In the genomic region with DNA sequence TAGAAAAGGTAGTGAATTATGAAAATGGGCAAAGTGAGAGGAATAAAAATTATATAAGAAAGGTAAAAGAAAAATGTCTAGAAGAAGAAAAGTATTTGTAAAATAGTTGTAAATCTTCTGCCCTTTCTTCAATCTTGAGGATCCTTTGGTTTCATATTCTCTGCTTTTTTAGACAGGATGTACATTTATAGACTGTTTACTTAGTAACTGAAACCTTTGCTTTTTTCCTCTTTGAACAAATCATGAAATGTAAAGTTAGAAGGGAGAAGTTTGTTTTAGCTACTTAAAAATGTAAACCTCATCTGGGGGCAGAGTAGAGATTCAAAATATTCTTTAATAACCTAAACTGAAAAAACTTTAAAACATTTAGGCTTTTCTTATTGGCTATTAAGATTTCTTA, we compare ENCODE assay signal across 10 cellular contexts.
DNase-seq lines count a peak whose midpoint lies in the region; ATAC-seq lines count a peak whose summit lies in the region.
"Had no signal": no experiment of that assay in that cellular context is flagged by ENCODE, and none has a peak within 500 bp of the region (broad histone marks: within the 10 kb centered on the region; RNA-seq: fewer than 3 reads in every experiment).

No MANE protein-coding gene starts in this region.

- H3K4me1 Mint-ChIP-seq in activated CD4-positive, alpha-beta T cell treated with anti-CD3 and anti-CD28 coated beads, Interleukin-2, amount 10 ng/mL, durations not matched to agents 24 days and 14 days, result peaks cover 56% of the 10 kb centered on the region
- peaks cover 61% of the 10 kb centered on the region for H3K4me1 Mint-ChIP-seq in activated naive CD8-positive, alpha-beta T cell treated with anti-CD3 and anti-CD28 coated beads for 36 hours

- no peaks in the 10 kb centered on the region for H3K36me3 Mint-ChIP-seq in activated CD4-positive, alpha-beta T cell treated with anti-CD3 and anti-CD28 coated beads, Interleukin-2, amount 10 ng/mL, durations not matched to agents 24 days and 14 days (ENCODE audit: low read depth)
- no peaks in the 10 kb centered on the region for H3K36me3 Mint-ChIP-seq in activated naive CD8-positive, alpha-beta T cell treated with anti-CD3 and anti-CD28 coated beads for 36 hours

- intact Hi-C loops in activated CD4-positive, alpha-beta T cell treated with anti-CD3 and anti-CD28 coated beads, Interleukin-2, amount 10 ng/mL, durations not matched to agents 24 days and 14 days (cut with micrococcal nuclease), result loop anchor here (5.0 to 10.0 kb wide), 3 partner anchors 324 to 586 kb away; a partner anchor contains a TSS

- DNase-seq in activated CD4-positive, alpha-beta T cell treated with anti-CD3 and anti-CD28 coated beads, Interleukin-2, amount 10 ng/mL, durations not matched to agents 24 days and 14 days, result no peak
- DNase-seq in activated CD4-positive, alpha-beta T cell treated with anti-CD3 and anti-CD28 coated beads, Interleukin-2, amount 50 U/mL, for 4 hours, result no peak
- no peak for DNase-seq in activated naive CD8-positive, alpha-beta T cell treated with anti-CD3 and anti-CD28 coated beads for 36 hours
- peak; percentile 4 for DNase-seq in smooth muscle cell of the brain vasculature (ENCODE audit: low read depth, low spot score)
- DNase-seq in putamen (ENCODE audit: low spot score), result no peak
- DNase-seq: cortex of kidney, MG63 had no signal

- H3K27ac Mint-ChIP-seq in activated CD4-positive, alpha-beta T cell treated with anti-CD3 and anti-CD28 coated beads, Interleukin-2, amount 10 ng/mL, durations not matched to agents 24 days and 14 days, result peak overlapping the region; percentile 89
- peak overlapping the region; percentile 84 for H3K27ac Mint-ChIP-seq in activated naive CD8-positive, alpha-beta T cell treated with anti-CD3 and anti-CD28 coated beads for 36 hours

- no peaks in the 10 kb centered on the region for H3K27me3 Mint-ChIP-seq in activated CD4-positive, alpha-beta T cell treated with anti-CD3 and anti-CD28 coated beads, Interleukin-2, amount 10 ng/mL, durations not matched to agents 24 days and 14 days
- no peaks in the 10 kb centered on the region for H3K27me3 Mint-ChIP-seq in activated naive CD8-positive, alpha-beta T cell treated with anti-CD3 and anti-CD28 coated beads for 36 hours

- ATAC-seq in HG03175 (IDR thresholded peaks at IDR 0.05; ENCODE audit: unreplicated experiment) (peak; percentile 9), GM18502 (IDR thresholded peaks at IDR 0.05; ENCODE audit: poor library complexity, unreplicated experiment) (no peak), GM19023 (IDR thresholded peaks at IDR 0.05; ENCODE audit: unreplicated experiment) (no peak)

- no peaks in the 10 kb centered on the region for H3K9me3 Mint-ChIP-seq in activated CD4-positive, alpha-beta T cell treated with anti-CD3 and anti-CD28 coated beads, Interleukin-2, amount 10 ng/mL, durations not matched to agents 24 days and 14 days
- no peaks in the 10 kb centered on the region for H3K9me3 Mint-ChIP-seq in activated naive CD8-positive, alpha-beta T cell treated with anti-CD3 and anti-CD28 coated beads for 36 hours

- peak overlapping the region; percentile 66 for H3K4me3 Mint-ChIP-seq in activated CD4-positive, alpha-beta T cell treated with anti-CD3 and anti-CD28 coated beads, Interleukin-2, amount 10 ng/mL, durations not matched to agents 24 days and 14 days
- H3K4me3 Mint-ChIP-seq in activated naive CD8-positive, alpha-beta T cell treated with anti-CD3 and anti-CD28 coated beads for 36 hours, result peak overlapping the region; percentile 42
